Comparison of ENCODE assay signal across 8 cellular contexts in the genomic region with DNA sequence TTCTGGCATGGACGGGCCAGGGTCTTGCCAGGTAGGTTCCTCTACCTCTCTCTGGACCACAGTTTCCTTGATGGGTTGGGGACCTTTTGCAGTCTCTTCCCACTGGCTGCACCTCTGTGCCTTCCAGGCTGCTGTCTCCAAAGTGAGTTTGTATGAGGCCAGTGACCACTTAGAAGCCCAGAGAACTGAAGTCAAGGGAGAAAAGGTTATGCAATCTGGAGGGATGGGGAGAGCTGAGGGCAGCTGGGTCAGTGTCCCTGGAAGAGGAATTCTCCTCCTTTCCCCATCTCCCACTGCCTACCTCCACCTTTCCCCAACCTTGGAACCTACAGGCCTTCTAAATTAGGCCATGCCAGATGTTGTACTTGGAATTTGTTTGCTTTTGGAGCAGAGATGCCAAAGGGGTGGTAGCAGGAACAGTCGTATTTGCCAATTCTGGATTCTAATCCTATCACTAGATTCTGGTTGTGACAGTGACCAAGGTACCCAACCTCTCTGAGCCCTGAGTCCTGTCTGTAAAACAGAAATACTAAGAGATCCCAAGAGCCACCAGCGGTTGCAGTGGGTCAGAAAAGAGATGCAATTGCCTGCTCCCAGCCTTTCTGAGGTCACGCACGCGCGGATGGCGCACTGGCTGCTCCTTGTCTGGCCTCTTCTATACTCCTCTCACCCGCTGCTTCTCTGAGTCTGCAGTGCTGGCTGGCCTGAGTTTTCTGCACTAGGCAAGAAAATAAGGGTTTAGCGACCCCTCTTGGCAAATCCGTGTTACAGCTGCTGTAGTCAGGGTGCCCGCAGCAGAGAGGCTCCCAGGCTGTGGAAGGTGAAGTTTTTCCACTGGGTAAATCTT.
DNase-seq lines count a peak whose midpoint lies in the region; ATAC-seq, FAIRE-seq and TF ChIP-seq lines count a peak whose summit lies in the region.

No MANE protein-coding gene starts in this region.

- ATAC-seq in GM21390 (IDR thresholded peaks at IDR 0.05; ENCODE audit: unreplicated experiment): peak; percentile 58
- ATAC-seq in GM19397 (IDR thresholded peaks at IDR 0.05; ENCODE audit: unreplicated experiment): no peak

- TF ChIP-seq CTCF in D721Med (IDR thresholded peaks at IDR 0.05; ENCODE audit: insufficient read depth, missing control alignments) (peak; percentile 95), astrocyte of the spinal cord (IDR thresholded peaks at IDR 0.05; ENCODE audit: low read depth, low read length) (peak; percentile 89), retinal pigment epithelial cell (conservative IDR thresholded peaks at IDR 0.05; ENCODE audit: low read depth, low read length) (peak; percentile 91)

- no peak for FAIRE-seq in D721Med (lab: Jason Lieb, UNC)

- in situ Hi-C loops in astrocyte of the spinal cord (cut with HindIII; ENCODE audit: low sequenced_read_pairs): no loop called here

- DNase-seq in D721Med (ENCODE audit: insufficient read length, low spot score) (peak; percentile 49), Kasumi-1 (lab: John Stamatoyannopoulos, UW) (peak; percentile 91 to 95), OCI-M1 (lab: John Stamatoyannopoulos, UW) (peak; percentile 84), astrocyte of the spinal cord (ENCODE audit: low read depth, low spot score) (peak; percentile 79), hepatic stellate cell (ENCODE audit: low spot score) (peak; percentile 68), retinal pigment epithelial cell (ENCODE audit: low read depth) (peak; percentile 35)

- H3K4me3 ChIP-seq in astrocyte of the spinal cord (ENCODE audit: low read depth, low read length): no peak overlapping the region
- H3K4me3 ChIP-seq in retinal pigment epithelial cell (ENCODE audit: low read length): no peak overlapping the region

Comparison
In these comparisons a context has a peak if more than half of its experiments do, and no peak if none do; other contexts are left out.
1. DNase-seq: peak in every context shown above with its lines; median percentile 93 in Kasumi-1; 84 in OCI-M1; 79 in astrocyte of the spinal cord; 68 in hepatic stellate cell; 49 in D721Med; 35 in retinal pigment epithelial cell.